ENCODE assay signal across 8 cellular contexts in genomic region chr9:33924978-33925797, GRCh38.
DNase-seq lines count a peak whose midpoint lies in the region; ATAC-seq and TF ChIP-seq lines count a peak whose summit lies in the region.

No MANE protein-coding gene starts in this region.

- H3K27ac ChIP-seq in mesendoderm (ENCODE audit: low read depth, low read length): no peak overlapping the region

- in situ Hi-C loops in SK-MEL-5 (cut with HindIII; ENCODE audit: low pct_unique_long_range_greater_than_20kb, low sequenced_read_pairs): no loop called here

- H3K4me3 ChIP-seq in H7 (ENCODE audit: insufficient read depth, low read depth, low read length) (no peak overlapping the region), mesendoderm (ENCODE audit: low read length) (no peak overlapping the region)

- no peak overlapping the region for H3K4me2 ChIP-seq in mesendoderm (ENCODE audit: low read length)

- H4K5ac ChIP-seq in mesendoderm (ENCODE audit: low read length): no peak overlapping the region

- H3K79me1 ChIP-seq in mesendoderm (ENCODE audit: low read length): peaks cover 2% of the 10 kb centered on the region

- no peak overlapping the region for H2BK5ac ChIP-seq in mesendoderm (ENCODE audit: low read length)

- no peak overlapping the region for H3K9ac ChIP-seq in mesendoderm (ENCODE audit: low read length)

- H3K27me3 ChIP-seq in H7 (ENCODE audit: control insufficient read depth, insufficient read depth, low read length): no peaks in the 10 kb centered on the region
- no peaks in the 10 kb centered on the region for H3K27me3 ChIP-seq in mesendoderm (ENCODE audit: insufficient read depth, low read length, poor library complexity)

- no peaks in the 10 kb centered on the region for H3K27me3 Mint-ChIP-seq in Calu3 (ENCODE audit: unreplicated experiment)

- ATAC-seq in GM21447 (IDR thresholded peaks at IDR 0.05; ENCODE audit: unreplicated experiment) (no peak), HG03432 (IDR thresholded peaks at IDR 0.05; ENCODE audit: unreplicated experiment) (no peak), GM21529 (IDR thresholded peaks at IDR 0.05; ENCODE audit: unreplicated experiment) (no peak)

- no peak overlapping the region for H4K8ac ChIP-seq in mesendoderm (ENCODE audit: low read depth, low read length)

- DNase-seq in Calu3 (peak; percentile 48), H7 (peak; percentile 78), SK-MEL-5 (ENCODE audit: low read depth, low spot score) (peak; percentile 74), epidermal melanocyte (ENCODE audit: insufficient read length, low spot score) (peak; percentile 32), mesendoderm (peak; percentile 81)

- no peak overlapping the region for H3K23ac ChIP-seq in mesendoderm (ENCODE audit: low read length)

- H3K79me2 ChIP-seq in mesendoderm (ENCODE audit: control insufficient read depth, insufficient read depth, low read length): no peaks in the 10 kb centered on the region

- H3K36me3 ChIP-seq in H7 (replicated peaks; ENCODE audit: control insufficient read depth, insufficient read depth, low read length) (peaks cover 51% of the 10 kb centered on the region), mesendoderm (ENCODE audit: control insufficient read depth, insufficient read depth, low read length) (peaks cover 34% of the 10 kb centered on the region)

- H3K4me1 Mint-ChIP-seq in Calu3 (ENCODE audit: low read depth, unreplicated experiment): no peaks in the 10 kb centered on the region

- no peak overlapping the region for H3K4me3 Mint-ChIP-seq in Calu3 (ENCODE audit: low read depth, unreplicated experiment)

- no peak overlapping the region for H3K4ac ChIP-seq in mesendoderm (ENCODE audit: low read depth, low read length)

- intact Hi-C loops in Calu3 (cut with micrococcal nuclease; ENCODE audit: unreplicated experiment): no loop called here

- no peaks in the 10 kb centered on the region for H3K9me3 Mint-ChIP-seq in Calu3 (ENCODE audit: low read depth, unreplicated experiment)

- BruUV-seq in Calu3 (replicated peaks; lab: Mats Ljungman, UMichigan): no TSS peak

- TF ChIP-seq CTCF in Calu3 (IDR thresholded peaks at IDR 0.05; ENCODE audit: unreplicated experiment): no peak

- peaks cover 67% of the 10 kb centered on the region for H3K36me3 Mint-ChIP-seq in Calu3 (ENCODE audit: insufficient read depth, unreplicated experiment)

- no CpG with 5 or more reads among the region's 17 CpGs for WGBS in mesendoderm (ENCODE audit: extremely low coverage, insufficient coverage, low lambda C conversion rate)

- H2AK5ac ChIP-seq in mesendoderm (ENCODE audit: low read length): no peak overlapping the region

- H3K56ac ChIP-seq in mesendoderm (ENCODE audit: low read length): no peak overlapping the region

- no peak overlapping the region for H2BK120ac ChIP-seq in mesendoderm (ENCODE audit: low read depth, low read length)

- H3K18ac ChIP-seq in mesendoderm (ENCODE audit: low read length): no peak overlapping the region

- no peak overlapping the region for H3K27ac Mint-ChIP-seq in Calu3 (ENCODE audit: unreplicated experiment)

- H2BK15ac ChIP-seq in mesendoderm (replicated peaks; ENCODE audit: low read depth): no peak overlapping the region

- CTCF ChIA-PET in Calu3 (lab: Charles Lee): interaction anchor here (1.0 to 1.4 kb wide), 2 partner anchors 15 to 148 kb away, joined by 3 to 6 read pairs; no protein-coding TSS in a partner anchor

- H3K4me1 ChIP-seq in mesendoderm (ENCODE audit: control insufficient read depth, low read depth, low read length): no peaks in the 10 kb centered on the region
